ENCODE assay signal across 1 cellular context in the genomic region with DNA sequence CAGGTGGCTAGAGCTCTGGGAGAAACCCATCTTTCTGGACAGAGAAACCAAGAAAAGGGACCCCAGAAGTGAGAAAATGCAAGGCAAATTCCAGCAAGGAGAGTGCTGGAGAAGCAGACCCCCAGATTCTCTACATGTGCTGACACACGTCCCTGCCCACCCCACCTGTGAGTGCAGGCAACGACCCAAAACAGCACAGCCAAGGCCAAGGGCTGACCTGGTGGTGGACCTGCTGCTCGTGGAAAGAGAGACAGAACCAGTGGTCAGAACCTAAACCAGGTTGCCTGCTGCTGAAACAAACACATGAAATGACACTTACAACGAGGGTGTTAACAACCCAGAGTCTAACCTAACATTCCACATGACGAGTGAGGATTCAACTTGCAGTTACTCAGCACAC.
TF ChIP-seq lines count a peak whose summit lies in the region.

No MANE protein-coding gene starts in this region.

TF ChIP-seq in GM23338, 12 proteins besides CTCF, POLR2A, EP300 and RAD21 (continued from another document):
- TF ChIP-seq REST (IDR thresholded peaks at IDR 0.05; ENCODE audit: unreplicated experiment), result no peak
